Comparison of ENCODE assay signal across 6 cellular contexts in the genomic region with DNA sequence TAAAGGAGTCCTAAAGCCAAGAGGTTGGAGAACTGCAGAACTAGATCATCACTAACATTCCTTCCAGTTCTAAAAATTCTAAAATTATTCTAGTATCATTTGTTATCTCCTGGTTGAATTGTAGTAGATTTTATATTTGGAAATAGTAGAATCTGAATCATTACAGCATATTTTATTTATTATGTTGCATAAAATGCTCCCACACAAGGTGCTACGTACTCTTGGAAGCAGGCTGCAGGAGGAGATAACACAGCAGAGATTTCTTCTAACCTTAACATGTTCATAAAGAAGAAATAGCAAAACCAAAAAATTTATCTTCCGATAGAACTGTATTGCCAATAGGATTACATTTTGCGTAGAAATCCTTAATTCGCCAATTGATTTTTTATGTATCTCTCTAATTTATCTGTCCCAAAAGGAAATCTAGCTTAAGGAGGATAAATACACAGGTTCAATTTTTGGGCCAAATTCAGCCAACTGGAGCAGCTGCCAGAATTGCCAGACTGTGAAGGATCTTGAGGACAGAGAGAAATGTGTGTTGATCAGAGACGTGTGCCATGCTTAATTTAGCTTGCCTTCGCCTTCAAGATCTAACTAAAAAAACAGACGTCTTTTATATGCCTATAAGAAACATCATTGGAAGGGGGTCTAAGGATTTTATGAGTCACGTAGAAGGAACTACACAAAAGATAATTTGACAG.
"Had no signal": no experiment of that assay in that cellular context is flagged by ENCODE, and none has a peak within 500 bp of the region (broad histone marks: within the 10 kb centered on the region; RNA-seq: fewer than 3 reads in every experiment).

No MANE protein-coding gene starts in this region.

- H3K4me3 ChIP-seq: K562 had no signal

- DNase-seq: IMR-90, KBM-7, KG1 had no signal

- ATAC-seq: HepG2, K562 had no signal

- H3K27ac ChIP-seq: HL-60 had no signal
